Comparison of ENCODE assay signal across 8 cellular contexts in the genomic region with DNA sequence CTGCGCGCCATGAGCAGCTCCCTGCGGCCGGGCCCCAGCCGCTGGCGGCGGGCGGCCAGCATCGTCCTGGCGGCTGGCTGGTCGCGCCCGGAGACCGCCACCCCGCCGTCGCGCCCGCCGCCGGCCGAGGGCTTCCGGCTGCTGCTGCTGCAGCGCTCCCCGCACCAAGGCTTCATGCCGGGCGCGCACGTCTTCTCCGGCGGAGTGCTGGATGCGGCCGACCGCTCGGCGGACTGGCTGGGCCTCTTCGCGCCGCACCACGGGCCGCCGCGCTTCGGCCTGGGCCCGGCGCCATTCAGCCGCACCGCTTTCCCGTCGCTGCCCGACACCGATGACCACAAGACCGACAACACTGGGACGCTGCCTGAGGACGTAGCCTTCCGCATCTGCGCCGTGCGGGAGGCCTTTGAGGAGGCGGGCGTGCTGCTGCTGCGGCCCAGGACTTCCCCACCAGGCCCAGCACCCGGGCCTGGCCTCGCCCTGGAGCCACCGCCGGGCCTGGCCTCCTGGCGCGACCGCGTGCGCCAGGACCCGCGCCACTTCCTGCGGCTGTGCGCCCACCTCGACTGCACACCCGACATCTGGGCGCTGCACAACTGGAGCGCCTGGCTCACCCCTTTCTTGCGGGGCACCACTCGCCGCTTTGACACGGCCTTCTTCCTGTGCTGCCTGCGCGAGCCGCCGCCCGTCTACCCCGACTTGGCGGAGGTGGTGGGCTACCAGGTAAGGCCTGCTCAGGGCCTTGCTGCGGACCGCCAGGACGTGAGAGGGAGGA. TPM values are rescaled to one million over a fixed set of nuclear protein-coding genes. Genes with fewer than 3 reads are reported as not detected.
DNase-seq lines count a peak whose midpoint lies in the region; ATAC-seq and TF ChIP-seq lines count a peak whose summit lies in the region.

No MANE protein-coding gene starts in this region.

- peaks cover 33 to 75% (median 64%) of the 10 kb centered on the region in 6 donors for H3K4me1 ChIP-seq in spleen

- no peaks in the 10 kb centered on the region for H3K27me3 ChIP-seq in kidney epithelial cell (ENCODE audit: control insufficient read depth, insufficient read depth, low read length)
- H3K27me3 ChIP-seq in spleen (replicated peaks in 1 of 7), result no peaks in the 10 kb centered on the region

- no peaks in the 10 kb centered on the region for H3K27me3 Mint-ChIP-seq in chondrocyte (ENCODE audit: low read depth)

- H3K4me3 ChIP-seq in GM12865 (ENCODE audit: low read depth, low read length), result peak overlapping the region; percentile 97
- peak overlapping the region; percentile 15 for H3K4me3 ChIP-seq in Jurkat, Clone E6-1 (ENCODE audit: low read length)
- peak overlapping the region; percentile 41 for H3K4me3 ChIP-seq in kidney epithelial cell (ENCODE audit: low read depth, low read length)
- H3K4me3 ChIP-seq in spleen, result peak overlapping the region; percentile 72 to 94 (median 80)

- no peak for TF ChIP-seq POLR2A in spleen (IDR thresholded peaks at IDR 0.05)

- WGBS in spleen, 5 donors, result 0 to 7% (median 3%) methylated on average over 29 to 93 of the region's 93 CpGs

- H3K36me3 ChIP-seq in kidney epithelial cell (ENCODE audit: control insufficient read depth, insufficient read depth, low read length) (peaks cover 2% of the 10 kb centered on the region), spleen (peaks cover 0 to 5% (median 0%) of the 10 kb centered on the region in 6 donors)

- H3K27ac Mint-ChIP-seq in chondrocyte (ENCODE audit: unreplicated experiment), result no peak overlapping the region

- H3K9me3 ChIP-seq in spleen, result no peaks in the 10 kb centered on the region

- ATAC-seq in GM21723 (IDR thresholded peaks at IDR 0.05; ENCODE audit: unreplicated experiment), result peak; percentile 58

- peak overlapping the region; percentile 67 for H3K4me3 Mint-ChIP-seq in chondrocyte (ENCODE audit: unreplicated experiment)

- intact Hi-C loops in spleen (cut with DNase I; ENCODE audit: low total_unique reads), result no loop called here

- H3K4me1 Mint-ChIP-seq in chondrocyte (ENCODE audit: low read depth), result peaks cover 45% of the 10 kb centered on the region

- TF ChIP-seq CTCF in GM12865 (IDR thresholded peaks at IDR 0.05; ENCODE audit: insufficient read depth, low read depth, low read length, missing control alignments), result no peak
- TF ChIP-seq CTCF in VCaP (conservative IDR thresholded peaks at IDR 0.05), result no peak
- TF ChIP-seq CTCF in chondrocyte (IDR thresholded peaks at IDR 0.05), result no peak
- no peak for TF ChIP-seq CTCF in kidney epithelial cell (IDR thresholded peaks at IDR 0.05; ENCODE audit: insufficient read depth, low read length, poor library complexity, severe bottlenecking)
- no peak for TF ChIP-seq CTCF in spleen (IDR thresholded peaks at IDR 0.05 in 8 of 11, conservative IDR thresholded peaks at IDR 0.05 in 3 of 11)

- no peaks in the 10 kb centered on the region for H3K9me3 Mint-ChIP-seq in chondrocyte (ENCODE audit: low read depth)

- peak; percentile 92 for DNase-seq in GM12865 (ENCODE audit: low read depth)
- no peak for DNase-seq in Jurkat, Clone E6-1 (ENCODE audit: low read depth, low spot score)
- peak; percentile 88 for DNase-seq in chondrocyte (ENCODE audit: low spot score)
- no peak for DNase-seq in kidney epithelial cell (ENCODE audit: low read depth)
- peak; percentile 94 for DNase-seq in spleen
- no peak for DNase-seq in NCI-H774 (lab: John Stamatoyannopoulos, UW)

- H3K36me3 Mint-ChIP-seq in chondrocyte (ENCODE audit: low read depth), result no peaks in the 10 kb centered on the region

- H3K27ac ChIP-seq in VCaP, result peak overlapping the region; percentile 97
- peak overlapping the region; percentile 76 to 93 (median 90) for H3K27ac ChIP-seq in spleen

RNA-seq across cellular contexts. Expression of gene NUDT19, which starts 0.5 kb away (rescaled TPM):
- not detected for polyA plus RNA-seq in Jurkat, Clone E6-1 (2012; ENCODE audit: insufficient read depth, insufficient read length)
- total RNA-seq in chondrocyte, result 8.2 to 11.1 TPM (median 10.0 TPM) in 3 replicates
- 12.8 and 17.1 TPM in 2 replicates for total RNA-seq in kidney epithelial cell
- 10 to 100 TPM in 6 of 7 donors, 1 to 10 TPM in 1; 10.0 to 18.4 (median 12.4) TPM for total RNA-seq in spleen
- 1 to 10 TPM; 4.9 to 8.0 (median 5.0) TPM for polyA plus RNA-seq in spleen

RNA-seq across cellular contexts. Expression of gene RGS9BP, which starts 16.5 kb away (rescaled TPM):
- polyA plus RNA-seq in Jurkat, Clone E6-1 (2012; ENCODE audit: insufficient read depth, insufficient read length), result not detected
- total RNA-seq in chondrocyte, result 0.19 to 0.95 TPM (median 0.90 TPM) in 3 replicates
- 0.21 and 0.79 TPM in 2 replicates for total RNA-seq in kidney epithelial cell
- under 1 TPM in 6 of 7 donors, not detected in 1; 0.16 to 0.60 (median 0.37) TPM for total RNA-seq in spleen
- polyA plus RNA-seq in spleen, result under 1 TPM; 0.03 to 0.13 (median 0.04) TPM

RNA-seq across cellular contexts. Expression of gene ANKRD27, which starts 17.2 kb away (rescaled TPM):
- 31.2 TPM for polyA plus RNA-seq in Jurkat, Clone E6-1 (2012; ENCODE audit: insufficient read depth, insufficient read length)
- total RNA-seq in chondrocyte (23.6 to 26.8 TPM (median 23.9 TPM) in 3 replicates), kidney epithelial cell (18.8 TPM in 2 replicates), spleen (10 to 100 TPM; 24.0 to 31.7 (median 29.4) TPM)
- 1 to 10 TPM; 6.5 to 9.1 (median 6.6) TPM for polyA plus RNA-seq in spleen

RNA-seq across cellular contexts. Expression of gene TDRD12, which starts 27.4 kb away (rescaled TPM):
- not detected for polyA plus RNA-seq in Jurkat, Clone E6-1 (2012; ENCODE audit: insufficient read depth, insufficient read length)
- 0.22 to 0.33 TPM in 2 of 3 replicates, not detected in the other for total RNA-seq in chondrocyte
- 0.29 and 0.34 TPM in 2 replicates for total RNA-seq in kidney epithelial cell
- total RNA-seq in spleen, result 1 to 10 TPM in 2 of 7 donors, under 1 TPM in 2, not detected in 3; 0.13 to 4.3 (median 1.4) TPM
- polyA plus RNA-seq in spleen, result under 1 TPM in 2 of 3 donors, not detected in 1; 0.03 to 0.33 TPM

Comparison
In these comparisons a context has a peak if more than half of its experiments do, and no peak if none do; other contexts are left out.
1. DNase-seq: peak in GM12865 (single experiment), chondrocyte (single experiment) and spleen (single experiment); none in Jurkat, Clone E6-1 (single experiment), kidney epithelial cell (single experiment) and NCI-H774 (single experiment).
2. H3K4me3 ChIP-seq: peak in every context shown above with its lines; median percentile 97 in GM12865; 80 in spleen; 41 in kidney epithelial cell; 15 in Jurkat, Clone E6-1.